In genomic region chr6:31897612-31898199, GRCh38 we compare ENCODE assay signal across 1 cellular context.
TF ChIP-seq lines count a peak whose summit lies in the region.

EHMT2 (minus strand) TSS chr6:31897698; CDS start chr6:31897677, 21 bp downstream.

TF ChIP-seq in IMR-90, 13 proteins besides CTCF, POLR2A, EP300 and RAD21 (continued from another document):
- TF ChIP-seq USF2 (IDR thresholded peaks at IDR 0.05; ENCODE audit: low read depth, low read length) (peak; percentile 97), ELK1 (IDR thresholded peaks at IDR 0.05; ENCODE audit: borderline replicate concordance, low read depth, low read length) (no peak), MXI1 (IDR thresholded peaks at IDR 0.05; ENCODE audit: borderline replicate concordance, low read depth, low read length) (peak; percentile 31; the same call in 1 of the 2 replicates)
